23 cellular contexts compared by ENCODE assay signal in the genomic region with DNA sequence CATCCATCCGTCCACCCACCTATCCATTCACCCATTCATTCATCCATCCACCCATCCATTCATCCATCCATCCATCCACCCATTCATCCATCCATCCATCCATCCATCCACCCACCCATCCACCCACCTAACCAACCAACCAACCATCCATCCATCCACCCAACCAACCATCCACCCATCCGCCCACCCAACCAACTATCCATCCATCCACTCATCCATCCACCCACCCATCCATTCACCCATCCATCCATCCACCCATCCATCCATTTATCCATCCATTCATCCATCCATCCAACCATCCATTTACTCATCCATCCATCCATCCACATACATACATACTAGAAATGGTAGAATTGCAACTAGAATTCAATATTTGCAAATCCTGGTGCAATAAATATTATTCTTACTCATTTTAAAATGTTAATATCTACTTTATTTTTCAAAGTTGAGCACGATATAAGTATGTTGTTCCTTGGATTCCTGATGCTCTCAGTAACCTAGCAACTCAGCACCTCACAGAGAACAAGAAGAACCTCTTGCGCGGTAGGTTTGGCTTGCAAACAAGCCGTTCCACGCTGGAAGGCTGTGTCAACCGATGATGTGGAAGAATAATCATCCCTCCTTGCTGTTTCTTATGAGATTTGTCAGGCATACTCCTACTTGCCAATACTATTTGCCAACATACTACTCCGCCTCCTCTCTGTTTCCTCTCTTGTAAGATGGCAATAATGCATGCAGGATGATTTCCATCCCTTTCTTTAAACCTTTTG.
A peak's percentile ranks its signal among the peaks of the same experiment; 100 is the strongest.
DNase-seq lines count a peak whose midpoint lies in the region; ATAC-seq, FAIRE-seq and TF ChIP-seq lines count a peak whose summit lies in the region.
"Had no signal": no experiment of that assay in that cellular context is flagged by ENCODE, and none has a peak within 500 bp of the region (broad histone marks: within the 10 kb centered on the region; RNA-seq: fewer than 3 reads in every experiment).

No MANE protein-coding gene starts in this region.

- H3K27me3 ChIP-seq in Peyer's patch (no peaks in the 10 kb centered on the region), stomach (no peaks in the 10 kb centered on the region)
- H3K27me3 ChIP-seq in naive thymus-derived CD4-positive, alpha-beta T cell (ENCODE audit: control insufficient read depth in 2 of 2, insufficient read depth in 2 of 2, low read length in 2 of 2) = no peaks in the 10 kb centered on the region
- H3K27me3 ChIP-seq: SJSA1 had no signal

- intact Hi-C loops in stomach (cut with DNase I; ENCODE audit: low total_unique reads) = no loop called here
- intact Hi-C loops in naive thymus-derived CD4-positive, alpha-beta T cell (cut with micrococcal nuclease) = no loop called here

- peak; percentile 70 for FAIRE-seq in GM12891 (lab: Jason Lieb, UNC)
- FAIRE-seq: G401.6 had no signal

- peaks cover 33% of the 10 kb centered on the region for H3K4me1 Mint-ChIP-seq in memory B cell
- peaks cover 0 to 4% (median 0%) of the 10 kb centered on the region in 7 donors for H3K4me1 Mint-ChIP-seq in naive thymus-derived CD4-positive, alpha-beta T cell
- H3K4me1 Mint-ChIP-seq: CD4-positive, alpha-beta memory T cell had no signal

- H3K9me3 Mint-ChIP-seq in memory B cell = peaks cover 4% of the 10 kb centered on the region
- H3K9me3 Mint-ChIP-seq in naive thymus-derived CD4-positive, alpha-beta T cell = peaks cover 0 to 5% (median 0%) of the 10 kb centered on the region in 11 donors
- H3K9me3 Mint-ChIP-seq: CD4-positive, alpha-beta memory T cell had no signal

- no peak overlapping the region for H3K4me3 Mint-ChIP-seq in memory B cell
- H3K4me3 Mint-ChIP-seq in naive thymus-derived CD4-positive, alpha-beta T cell = no peak overlapping the region
- H3K4me3 Mint-ChIP-seq: CD4-positive, alpha-beta memory T cell had no signal

- no peak for TF ChIP-seq EP300 in stomach (IDR thresholded peaks at IDR 0.05)

- no peak for DNase-seq in GM12891 (ENCODE audit: insufficient read length, low spot score)
- DNase-seq in Peyer's patch = peak in 2 of 3 donors; percentile 12 to 26
- no peak for DNase-seq in memory B cell (ENCODE audit: low spot score in 2 of 2)
- no peak for DNase-seq in stomach
- DNase-seq in naive thymus-derived CD4-positive, alpha-beta T cell = no peak
- no peak for DNase-seq in NCI-H2196 (lab: John Stamatoyannopoulos, UW; ENCODE audit: unreplicated experiment)
- DNase-seq in GM19240 (ENCODE audit: insufficient read length, low spot score) = no peak
- DNase-seq: C1 segment of cervical spinal cord; CD4-positive, alpha-beta memory T cell; COR-L47; GM23248; H7; KBM-7; NCI-H1105 treated with DMSO at 0.1 percent for 48 hours; NCI-H2029; NCI-H446 treated with DMSO at 0.1 percent for 48 hours; NCI-H526; NCI-H82; NK-92 treated with Interleukin-12 subunit alpha and Interleukin-12 subunit beta, amount 100 ng/mL, for 24 hours; PC-3; Right ventricle myocardium superior had no signal

- no peaks in the 10 kb centered on the region for H3K36me3 ChIP-seq in Peyer's patch
- H3K36me3 ChIP-seq in stomach = no peaks in the 10 kb centered on the region
- no peaks in the 10 kb centered on the region for H3K36me3 ChIP-seq in naive thymus-derived CD4-positive, alpha-beta T cell (ENCODE audit: control insufficient read depth in 2 of 3, insufficient read depth in 3 of 3, low read length in 3 of 3)
- H3K36me3 ChIP-seq: SJSA1 had no signal

- H3K4me1 ChIP-seq in Peyer's patch (peaks cover 0 to 9% (median 0%) of the 10 kb centered on the region in 4 donors), stomach (peaks cover 20 to 34% (median 28%) of the 10 kb centered on the region in 4 donors)
- no peaks in the 10 kb centered on the region for H3K4me1 ChIP-seq in naive thymus-derived CD4-positive, alpha-beta T cell (ENCODE audit: control insufficient read depth in 2 of 2, insufficient read depth in 2 of 2, low read length in 2 of 2)

- H3K36me3 Mint-ChIP-seq in memory B cell = peaks cover 21% of the 10 kb centered on the region
- H3K36me3 Mint-ChIP-seq in naive thymus-derived CD4-positive, alpha-beta T cell = peaks cover 0 to 4% (median 0%) of the 10 kb centered on the region in 5 donors
- H3K36me3 Mint-ChIP-seq: CD4-positive, alpha-beta memory T cell had no signal

- no peak overlapping the region for H3K27ac ChIP-seq in Peyer's patch
- H3K27ac ChIP-seq in stomach = peak overlapping the region in 3 of 5 donors; percentile 25 to 73 (median 38)
- H3K27ac ChIP-seq in naive thymus-derived CD4-positive, alpha-beta T cell (ENCODE audit: low read depth, low read length) = no peak overlapping the region
- H3K27ac ChIP-seq: GM23248, SJSA1 had no signal

- POLR2A ChIA-PET in naive thymus-derived CD4-positive, alpha-beta T cell (lab: Charles Lee) = no interaction called here

- H3K9me3 ChIP-seq in Peyer's patch (no peaks in the 10 kb centered on the region), stomach (no peaks in the 10 kb centered on the region)
- no peaks in the 10 kb centered on the region for H3K9me3 ChIP-seq in naive thymus-derived CD4-positive, alpha-beta T cell (ENCODE audit: control insufficient read depth in 2 of 3, low read length in 3 of 3)
- H3K9me3 ChIP-seq: SJSA1 had no signal

- peak overlapping the region; percentile 73 for H3K27ac Mint-ChIP-seq in memory B cell
- peak overlapping the region in 1 of 9 donors; percentile 76 for H3K27ac Mint-ChIP-seq in naive thymus-derived CD4-positive, alpha-beta T cell

- CTCF ChIA-PET in naive thymus-derived CD4-positive, alpha-beta T cell (lab: Charles Lee) = no interaction called here

- H3K4me3 ChIP-seq in Peyer's patch = no peak overlapping the region
- H3K4me3 ChIP-seq in stomach = no peak overlapping the region
- H3K4me3 ChIP-seq in naive thymus-derived CD4-positive, alpha-beta T cell (ENCODE audit: low read length) = no peak overlapping the region
- H3K4me3 ChIP-seq: GM23248, SJSA1 had no signal

- TF ChIP-seq CTCF in Peyer's patch (IDR thresholded peaks at IDR 0.05) (no peak), stomach (IDR thresholded peaks at IDR 0.05) (no peak)

- WGBS in stomach, 5 donors = 87 to 93% (median 88%) methylated on average over 9 of the region's 9 CpGs

- ATAC-seq in memory B cell (ENCODE audit: low read depth) = no peak
- ATAC-seq in naive thymus-derived CD4-positive, alpha-beta T cell = no peak
- ATAC-seq: PC-3 had no signal

- TF ChIP-seq POLR2A in GM12891 (IDR thresholded peaks at IDR 0.05; ENCODE audit: low read depth, low read length) = no peak
- no peak for TF ChIP-seq POLR2A in Peyer's patch (IDR thresholded peaks at IDR 0.05)
- no peak for TF ChIP-seq POLR2A in stomach (IDR thresholded peaks at IDR 0.05)

- H3K27me3 Mint-ChIP-seq in memory B cell = no peaks in the 10 kb centered on the region
- peaks cover 0 to 40% (median 0%) of the 10 kb centered on the region in 5 donors for H3K27me3 Mint-ChIP-seq in naive thymus-derived CD4-positive, alpha-beta T cell

TF ChIP-seq in GM12891, 5 proteins besides CTCF, POLR2A, EP300 and RAD21:
- TF ChIP-seq PAX5 (IDR thresholded peaks at IDR 0.05; ENCODE audit: insufficient read depth, low read length, severe bottlenecking) (no peak), POU2F2 (IDR thresholded peaks at IDR 0.05; ENCODE audit: low read depth, low read length) (no peak), TAF1 (IDR thresholded peaks at IDR 0.05; ENCODE audit: low read depth, low read length) (no peak), POLR2AphosphoS5 (IDR thresholded peaks at IDR 0.05; ENCODE audit: low read depth, low read length) (no peak), SPI1 (IDR thresholded peaks at IDR 0.05; ENCODE audit: low read depth, low read length) (no peak)

Comparison
In these comparisons a context has a peak if more than half of its experiments do, and no peak if none do; other contexts are left out.
1. DNase-seq: peak in Peyer's patch (2 of 3); none in GM12891 (single experiment), memory B cell (0 of 2), stomach (single experiment), naive thymus-derived CD4-positive, alpha-beta T cell (0 of 9), NCI-H2196 (single experiment) and GM19240 (single experiment).
2. H3K27ac ChIP-seq: peak in stomach (3 of 5); none in Peyer's patch (0 of 4) and naive thymus-derived CD4-positive, alpha-beta T cell (single experiment).